ENCODE assay signal across 8 cellular contexts in genomic region chr9:100100268-100100667, GRCh38. TPM values are rescaled to one million over a fixed set of nuclear protein-coding genes. Genes with fewer than 3 reads are reported as not detected.
A peak's percentile ranks its signal among the peaks of the same experiment; 100 is the strongest.
DNase-seq lines count a peak whose midpoint lies in the region; ATAC-seq and TF ChIP-seq lines count a peak whose summit lies in the region.

No MANE protein-coding gene starts in this region.

- H3K27me3 ChIP-seq in gastrocnemius medialis (no peaks in the 10 kb centered on the region), brain microvascular endothelial cell (replicated peaks) (no peaks in the 10 kb centered on the region)

- DNase-seq in DMS 273 (lab: John Stamatoyannopoulos, UW; ENCODE audit: unreplicated experiment) (peak; percentile 6), DMS 273 treated with DMSO at 0.1 percent for 48 hours (lab: John Stamatoyannopoulos, UW) (no peak), NCI-H69 (lab: John Stamatoyannopoulos, UW) (peak; percentile 34), epithelial cell of proximal tubule (ENCODE audit: low read depth) (no peak), gastrocnemius medialis (no peak), AML-193 (lab: John Stamatoyannopoulos, UW) (no peak), brain microvascular endothelial cell (no peak)

- no peaks in the 10 kb centered on the region for H3K9me3 ChIP-seq in gastrocnemius medialis

- H3K36me3 ChIP-seq in gastrocnemius medialis (peaks cover 0 to 16% of the 10 kb centered on the region in 2 donors), brain microvascular endothelial cell (replicated peaks) (peaks cover 6% of the 10 kb centered on the region)

- ATAC-seq in gastrocnemius medialis (no peak), GM18861 (IDR thresholded peaks at IDR 0.05; ENCODE audit: unreplicated experiment) (no peak)

- in situ Hi-C loops in gastrocnemius medialis (cut with MboI; ENCODE audit: low sequenced_read_pairs in 4 of 4): no loop called here
- in situ Hi-C loops in brain microvascular endothelial cell (cut with HindIII; ENCODE audit: low pct_ligation_motif_present, low sequenced_read_pairs): no loop called here

- H3K4me1 ChIP-seq in gastrocnemius medialis: peaks cover 31 to 36% of the 10 kb centered on the region in 2 donors

- no peak for TF ChIP-seq POLR2A in gastrocnemius medialis (IDR thresholded peaks at IDR 0.05)

- peak overlapping the region; percentile 90 to 99 (median 95) for H3K27ac ChIP-seq in gastrocnemius medialis
- no peak overlapping the region for H3K27ac ChIP-seq in brain microvascular endothelial cell

- intact Hi-C loops in gastrocnemius medialis (cut with DNase I; ENCODE audit: low total_unique reads): no loop called here

- TF ChIP-seq CTCF in epithelial cell of proximal tubule (conservative IDR thresholded peaks at IDR 0.05; ENCODE audit: low read depth, low read length) (no peak), gastrocnemius medialis (IDR thresholded peaks at IDR 0.05 in 4 of 5, conservative IDR thresholded peaks at IDR 0.05 in 1 of 5) (no peak), brain microvascular endothelial cell (IDR thresholded peaks at IDR 0.05; ENCODE audit: low read depth, low read length, missing control alignments) (no peak)

- H3K4me3 ChIP-seq in epithelial cell of proximal tubule (ENCODE audit: low read depth, low read length) (peak overlapping the region; percentile 96), gastrocnemius medialis (peak overlapping the region in 3 of 4 donors; percentile 97 to 98 (median 98)), brain microvascular endothelial cell (ENCODE audit: low read depth, low read length) (no peak overlapping the region)

RNA-seq across cellular contexts. Expression of gene INVS, which starts 1.2 kb away (rescaled TPM):
- total RNA-seq in epithelial cell of proximal tubule: 9.1 and 12.7 TPM in 2 replicates
- 10 to 100 TPM in 1 of 4 donors, 1 to 10 TPM in 3; 5.5 to 13.9 (median 6.7) TPM for total RNA-seq in gastrocnemius medialis

RNA-seq across cellular contexts. Expression of gene ERP44, which starts 1.5 kb away (rescaled TPM):
- total RNA-seq in epithelial cell of proximal tubule (7.8 and 9.8 TPM in 2 replicates), gastrocnemius medialis (10 to 100 TPM in 2 of 4 donors, 1 to 10 TPM in 2; 7.0 to 10.8 (median 9.7) TPM)

Comparison
In these comparisons a context has a peak if more than half of its experiments do, and no peak if none do; other contexts are left out.
1. DNase-seq: peak in DMS 273 (single experiment) and NCI-H69 (single experiment); none in DMS 273 treated with DMSO at 0.1 percent for 48 hours (single experiment), epithelial cell of proximal tubule (single experiment), gastrocnemius medialis (0 of 2), AML-193 (0 of 2) and brain microvascular endothelial cell (single experiment).